18 cellular contexts compared by ENCODE assay signal in the genomic region with DNA sequence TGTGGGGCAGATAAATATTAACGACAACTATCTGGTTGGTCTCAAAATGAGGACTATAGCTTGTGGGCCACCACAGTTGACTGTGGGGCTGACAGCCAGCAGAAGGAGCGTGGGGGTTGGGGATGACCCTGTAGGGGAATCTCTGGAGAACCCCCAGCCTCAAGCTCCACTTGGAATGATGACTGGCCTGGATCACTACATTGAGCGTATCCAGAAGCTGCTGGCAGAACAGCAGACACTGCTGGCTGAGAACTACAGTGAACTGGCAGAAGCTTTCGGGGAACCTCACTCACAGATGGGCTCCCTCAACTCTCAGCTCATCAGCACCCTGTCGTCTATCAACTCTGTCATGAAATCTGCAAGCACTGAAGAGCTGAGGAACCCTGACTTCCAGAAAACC.
DNase-seq lines count a peak whose midpoint lies in the region; ATAC-seq and TF ChIP-seq lines count a peak whose summit lies in the region.
"Had no signal": no experiment of that assay in that cellular context is flagged by ENCODE, and none has a peak within 500 bp of the region (broad histone marks: within the 10 kb centered on the region; RNA-seq: fewer than 3 reads in every experiment).

No MANE protein-coding gene starts in this region.

- intact Hi-C loops in right cardiac atrium (cut with DNase I) (no loop called here), Right ventricle myocardium inferior (cut with DNase I) (no loop called here), esophagus squamous epithelium (cut with DNase I) (no loop called here), aorta (cut with DNase I) (loop anchor here in 1 of 2 donors (5.0 kb wide), 1 partner anchor 39 kb away; no protein-coding TSS in a partner anchor), PC-9 (cut with micrococcal nuclease; ENCODE audit: unreplicated experiment) (no loop called here)

- H2AFZ ChIP-seq in PC-9: no peak overlapping the region
- H2AFZ ChIP-seq: GM23248 had no signal

- no peaks in the 10 kb centered on the region for H4K20me1 ChIP-seq in PC-9 (ENCODE audit: insufficient read depth)

- no peaks in the 10 kb centered on the region for H3K79me2 ChIP-seq in PC-9 (ENCODE audit: low read depth)

- ATAC-seq in right cardiac atrium (no peak), Right ventricle myocardium inferior (no peak), aorta (ENCODE audit: low FRiP score) (no peak), GM21825 (IDR thresholded peaks at IDR 0.05; ENCODE audit: unreplicated experiment) (no peak)
- ATAC-seq: activated CD8-positive, alpha-beta memory T cell treated with anti-CD3 and anti-CD28 coated beads, Interleukin-2, amount 10 ng/mL, durations not matched to agents 7 days and 5 days; naive thymus-derived CD8-positive, alpha-beta T cell; Panc1 had no signal

- BruUV-seq in PC-9 (replicated peaks; lab: Mats Ljungman, UMichigan): no TSS peak

- TF ChIP-seq CTCF in esophagus squamous epithelium (IDR thresholded peaks at IDR 0.05) (no peak), PC-9 (conservative IDR thresholded peaks at IDR 0.05) (no peak)

- POLR2A ChIA-PET in PC-9 (lab: Charles Lee; ENCODE audit: unreplicated experiment): no interaction called here

- no peak for TF ChIP-seq POLR2A in esophagus squamous epithelium (IDR thresholded peaks at IDR 0.05)

- H3K4me3 ChIP-seq in right cardiac atrium (ENCODE audit: low read length) (no peak overlapping the region), esophagus squamous epithelium (peak overlapping the region in 1 of 4 donors; percentile 43), rectal smooth muscle tissue (ENCODE audit: low read length) (peak overlapping the region; percentile 8), aorta (ENCODE audit: low read length in 2 of 2) (peak overlapping the region; percentile 74 to 81), PC-9 (no peak overlapping the region)
- H3K4me3 ChIP-seq: GM23248, testis had no signal

- H3K36me3 ChIP-seq in esophagus squamous epithelium (peaks cover 17 to 59% (median 22%) of the 10 kb centered on the region in 3 donors), rectal smooth muscle tissue (ENCODE audit: control insufficient read depth, insufficient read depth, low read length) (peaks cover 15% of the 10 kb centered on the region), aorta (ENCODE audit: control insufficient read depth in 1 of 2, insufficient read depth in 2 of 2, low read length in 1 of 2) (peaks cover 0 to 9% of the 10 kb centered on the region in 2 donors), PC-9 (ENCODE audit: low read depth) (no peaks in the 10 kb centered on the region)

- DNase-seq in right cardiac atrium: no peak
- DNase-seq in Right ventricle myocardium inferior (ENCODE audit: missing footprints): no peak
- no peak for DNase-seq in esophagus squamous epithelium (lab: John Stamatoyannopoulos, UW)
- DNase-seq in aorta: no peak
- no peak for DNase-seq in PC-9
- no peak for DNase-seq in AG08395 (ENCODE audit: low spot score)
- DNase-seq: activated CD4-positive, alpha-beta T cell treated with anti-CD3 and anti-CD28 coated beads, Interleukin-2, amount 10 ng/mL, durations not matched to agents 24 days and 14 days; activated CD8-positive, alpha-beta memory T cell treated with anti-CD3 and anti-CD28 coated beads, Interleukin-2, amount 10 ng/mL, durations not matched to agents 7 days and 5 days; GM23248; kidney glomerular epithelial cell; naive thymus-derived CD8-positive, alpha-beta T cell; NCI-H1417; NCI-H2107; NK-92 treated with Interleukin-12 subunit alpha and Interleukin-12 subunit beta, amount 100 ng/mL, for 24 hours; testis had no signal

- no peaks in the 10 kb centered on the region for H3F3A ChIP-seq in PC-9 (ENCODE audit: insufficient read depth, low read depth)

- CTCF ChIA-PET in PC-9 (lab: Charles Lee): no interaction called here

- 50% methylated on average over 5 of the region's 5 CpGs for WGBS in right cardiac atrium
- 70 to 82% methylated on average over 4 to 5 of the region's 5 CpGs for WGBS in esophagus squamous epithelium, 2 donors
- WGBS in aorta, 2 donors: 6 to 12% methylated on average over 5 of the region's 5 CpGs

- peak overlapping the region; percentile 14 for H3K27ac ChIP-seq in right cardiac atrium (ENCODE audit: low read length)
- peak overlapping the region in 3 of 4 donors; percentile 34 to 78 (median 67) for H3K27ac ChIP-seq in esophagus squamous epithelium
- peak overlapping the region; percentile 66 for H3K27ac ChIP-seq in rectal smooth muscle tissue (ENCODE audit: low read depth, low read length)
- H3K27ac ChIP-seq in aorta (ENCODE audit: low read depth in 1 of 2, low read length in 2 of 2): peak overlapping the region; percentile 78 to 99
- no peak overlapping the region for H3K27ac ChIP-seq in PC-9
- H3K27ac ChIP-seq: GM23248, testis had no signal

- H3K27me3 ChIP-seq in right cardiac atrium (ENCODE audit: control insufficient read depth, insufficient read depth): no peaks in the 10 kb centered on the region
- H3K27me3 ChIP-seq in esophagus squamous epithelium: no peaks in the 10 kb centered on the region
- H3K27me3 ChIP-seq in rectal smooth muscle tissue (ENCODE audit: control insufficient read depth, insufficient read depth, low read length): no peaks in the 10 kb centered on the region
- H3K27me3 ChIP-seq in aorta (ENCODE audit: control insufficient read depth in 1 of 2, insufficient read depth in 2 of 2, low read length in 1 of 2): no peaks in the 10 kb centered on the region
- H3K27me3 ChIP-seq in PC-9 (ENCODE audit: insufficient read depth, low read depth): no peaks in the 10 kb centered on the region
- H3K27me3 ChIP-seq: testis had no signal

- peaks cover 9% of the 10 kb centered on the region for H3K4me1 ChIP-seq in right cardiac atrium (ENCODE audit: control insufficient read depth, insufficient read depth, low read length)
- peaks cover 16 to 97% (median 45%) of the 10 kb centered on the region in 3 donors for H3K4me1 ChIP-seq in esophagus squamous epithelium
- H3K4me1 ChIP-seq in rectal smooth muscle tissue (ENCODE audit: control insufficient read depth, insufficient read depth, low read length): peaks cover 47% of the 10 kb centered on the region
- peaks cover 0 to 3% of the 10 kb centered on the region in 2 donors for H3K4me1 ChIP-seq in aorta (ENCODE audit: control insufficient read depth in 1 of 2, insufficient read depth in 2 of 2, low read length in 2 of 2)
- H3K4me1 ChIP-seq in PC-9 (replicated peaks; ENCODE audit: insufficient read depth): no peaks in the 10 kb centered on the region

- no peak overlapping the region for H3K9ac ChIP-seq in rectal smooth muscle tissue (ENCODE audit: low read length)
- H3K9ac ChIP-seq: GM23248 had no signal

- H3K4me2 ChIP-seq in PC-9: no peak overlapping the region

- no peaks in the 10 kb centered on the region for H3K9me2 ChIP-seq in PC-9 (ENCODE audit: insufficient read depth)

- H3K9me3 ChIP-seq in right cardiac atrium (ENCODE audit: control insufficient read depth, low read length) (no peaks in the 10 kb centered on the region), esophagus squamous epithelium (no peaks in the 10 kb centered on the region), aorta (ENCODE audit: control insufficient read depth, low read length) (no peaks in the 10 kb centered on the region), PC-9 (ENCODE audit: insufficient read depth, low read depth) (no peaks in the 10 kb centered on the region)
- H3K9me3 ChIP-seq: testis had no signal

Comparison
In these comparisons a context has a peak if more than half of its experiments do, and no peak if none do; other contexts are left out.
1. H3K4me3 ChIP-seq: peak in rectal smooth muscle tissue (single experiment) and aorta (2 of 2); none in right cardiac atrium (single experiment) and PC-9 (single experiment).